9 cellular contexts compared by ENCODE assay signal in genomic region chr13:99655351-99656091, GRCh38. TPM values are rescaled to one million over a fixed set of nuclear protein-coding genes. Genes with fewer than 3 reads are reported as not detected.
DNase-seq lines count a peak whose midpoint lies in the region; ATAC-seq and TF ChIP-seq lines count a peak whose summit lies in the region.
"Had no signal": no experiment of that assay in that cellular context is flagged by ENCODE, and none has a peak within 500 bp of the region (broad histone marks: within the 10 kb centered on the region; RNA-seq: fewer than 3 reads in every experiment).

No MANE protein-coding gene starts in this region.

- no peaks in the 10 kb centered on the region for H3K9me3 ChIP-seq in CD4-positive, alpha-beta T cell (ENCODE audit: control insufficient read depth, low read length)
- H3K9me3 ChIP-seq: spleen had no signal

- no peak for ATAC-seq in CD4-positive, alpha-beta T cell (ENCODE audit: poor library complexity)
- no peak for ATAC-seq in natural killer cell treated with Interleukin-12 subunit alpha and Interleukin-12 subunit beta and Interleukin-15 and Interleukin-18, amount 100 ng/mL, for 72 hours
- no peak for ATAC-seq in GM21825 (IDR thresholded peaks at IDR 0.05; ENCODE audit: unreplicated experiment)

- CTCF ChIA-PET in CD4-positive, alpha-beta T cell (lab: Charles Lee) = interaction anchor here (0.9 to 4.9 kb wide), 14 partner anchors 9 to 1473 kb away, joined by 3 to 28 read pairs (median 4); partner anchors contain the start of genes CLYBL, GGACT and ZIC2

- no peak overlapping the region for H3K27ac ChIP-seq in CD4-positive, alpha-beta T cell (ENCODE audit: low read depth, low read length)

- POLR2A ChIA-PET in CD4-positive, alpha-beta T cell (lab: Charles Lee) = interaction anchor here (0.7 to 3.4 kb wide), 10 partner anchors 49 to 1019 kb away, joined by 3 to 40 read pairs (median 5); partner anchors contain the start of genes CLYBL and TMTC4

- H3K9me3 Mint-ChIP-seq in CD4-positive, alpha-beta T cell = no peaks in the 10 kb centered on the region
- H3K9me3 Mint-ChIP-seq in activated naive CD8-positive, alpha-beta T cell (ENCODE audit: low read depth) = no peaks in the 10 kb centered on the region
- H3K9me3 Mint-ChIP-seq in natural killer cell treated with Interleukin-12 subunit alpha and Interleukin-12 subunit beta and Interleukin-15 and Interleukin-18, amount 100 ng/mL, for 72 hours = no peaks in the 10 kb centered on the region

- no peaks in the 10 kb centered on the region for H3K27me3 Mint-ChIP-seq in CD4-positive, alpha-beta T cell
- H3K27me3 Mint-ChIP-seq in activated naive CD8-positive, alpha-beta T cell = no peaks in the 10 kb centered on the region
- H3K27me3 Mint-ChIP-seq in natural killer cell treated with Interleukin-12 subunit alpha and Interleukin-12 subunit beta and Interleukin-15 and Interleukin-18, amount 100 ng/mL, for 72 hours = peaks cover 4 to 5% of the 10 kb centered on the region in 2 donors

- peak in 1 of 10 experiments; percentile 11 for DNase-seq in CD4-positive, alpha-beta T cell
- DNase-seq in HT1080 (ENCODE audit: low read depth) (peak; percentile 96), mucosa of gallbladder (ENCODE audit: low spot score) (peak; percentile 88), nucleus accumbens (lab: John Stamatoyannopoulos, UW) (no peak), NCI-H446 (lab: John Stamatoyannopoulos, UW) (no peak)
- DNase-seq in natural killer cell treated with Interleukin-12 subunit alpha and Interleukin-12 subunit beta and Interleukin-15 and Interleukin-18, amount 100 ng/mL, for 72 hours (ENCODE audit: low spot score) = no peak

- no peaks in the 10 kb centered on the region for H3K27me3 ChIP-seq in CD4-positive, alpha-beta T cell (ENCODE audit: control insufficient read depth, insufficient read depth, low read length)

- H3K4me1 Mint-ChIP-seq in CD4-positive, alpha-beta T cell (ENCODE audit: low read depth) = peaks cover 46% of the 10 kb centered on the region
- H3K4me1 Mint-ChIP-seq in activated naive CD8-positive, alpha-beta T cell (ENCODE audit: low read depth) = peaks cover 47% of the 10 kb centered on the region
- H3K4me1 Mint-ChIP-seq in natural killer cell treated with Interleukin-12 subunit alpha and Interleukin-12 subunit beta and Interleukin-15 and Interleukin-18, amount 100 ng/mL, for 72 hours (ENCODE audit: low read depth in 2 of 2) = peaks cover 15 to 30% of the 10 kb centered on the region in 2 donors

- intact Hi-C loops in CD4-positive, alpha-beta T cell (cut with DNase I, micrococcal nuclease) = loop anchor here (1.0 to 10.0 kb wide), 17 partner anchors 48 to 1473 kb away; partner anchors contain the start of genes CLYBL (in 2 of the 2), GGACT (in 1 of the 2) and PCCA (in 1 of the 2)

- H3K4me3 Mint-ChIP-seq in CD4-positive, alpha-beta T cell = no peak overlapping the region
- H3K4me3 Mint-ChIP-seq in activated naive CD8-positive, alpha-beta T cell = no peak overlapping the region
- H3K4me3 Mint-ChIP-seq in natural killer cell treated with Interleukin-12 subunit alpha and Interleukin-12 subunit beta and Interleukin-15 and Interleukin-18, amount 100 ng/mL, for 72 hours = no peak overlapping the region

- TF ChIP-seq CTCF in CD4-positive, alpha-beta T cell (IDR thresholded peaks at IDR 0.05) = no peak

- H3K36me3 Mint-ChIP-seq in CD4-positive, alpha-beta T cell (ENCODE audit: low read depth) = no peaks in the 10 kb centered on the region
- no peaks in the 10 kb centered on the region for H3K36me3 Mint-ChIP-seq in activated naive CD8-positive, alpha-beta T cell
- H3K36me3 Mint-ChIP-seq in natural killer cell treated with Interleukin-12 subunit alpha and Interleukin-12 subunit beta and Interleukin-15 and Interleukin-18, amount 100 ng/mL, for 72 hours = no peaks in the 10 kb centered on the region

- peak overlapping the region; percentile 97 for H3K27ac Mint-ChIP-seq in CD4-positive, alpha-beta T cell
- peak overlapping the region; percentile 41 for H3K27ac Mint-ChIP-seq in activated naive CD8-positive, alpha-beta T cell
- no peak overlapping the region for H3K27ac Mint-ChIP-seq in natural killer cell treated with Interleukin-12 subunit alpha and Interleukin-12 subunit beta and Interleukin-15 and Interleukin-18, amount 100 ng/mL, for 72 hours

RNA-seq across cellular contexts. Expression of gene CLYBL, which starts 49.0 kb away (rescaled TPM):
- total RNA-seq in CD4-positive, alpha-beta T cell = 1 to 10 TPM; 4.7 to 6.4 TPM
- total RNA-seq in HT1080 (2014; rRNA removed; shearing (Covaris generic)) = 0.70 and 0.95 TPM in 2 replicates
- polyA plus RNA-seq in HT1080 (2015; cell fraction: cytosol; rRNA removed) = 2.8 and 2.9 TPM in 2 replicates
- polyA plus RNA-seq in HT1080 (2015; cell fraction: nucleus; rRNA removed) = 3.1 and 3.7 TPM in 2 replicates
- total RNA-seq in mucosa of gallbladder = 10.2 TPM
- 1 to 10 TPM; 2.3 to 3.1 TPM for total RNA-seq in natural killer cell treated with Interleukin-12 subunit alpha and Interleukin-12 subunit beta and Interleukin-15 and Interleukin-18, amount 100 ng/mL, for 72 hours

Comparison
In these comparisons a context has a peak if more than half of its experiments do, and no peak if none do; other contexts are left out.
1. DNase-seq: peak in HT1080 (single experiment) and mucosa of gallbladder (single experiment); none in nucleus accumbens (0 of 56), natural killer cell treated with Interleukin-12 subunit alpha and Interleukin-12 subunit beta and Interleukin-15 and Interleukin-18, amount 100 ng/mL, for 72 hours (single experiment) and NCI-H446 (0 of 2).
2. H3K27ac Mint-ChIP-seq: peak in CD4-positive, alpha-beta T cell (single experiment) and activated naive CD8-positive, alpha-beta T cell (single experiment); none in natural killer cell treated with Interleukin-12 subunit alpha and Interleukin-12 subunit beta and Interleukin-15 and Interleukin-18, amount 100 ng/mL, for 72 hours (0 of 2).